Comparison of ENCODE assay signal across 8 cellular contexts in genomic region chr1:29235955-29236742, GRCh38. TPM values are rescaled to one million over a fixed set of nuclear protein-coding genes. Genes with fewer than 3 reads are reported as not detected.
DNase-seq lines count a peak whose midpoint lies in the region; ATAC-seq and TF ChIP-seq lines count a peak whose summit lies in the region.

PTPRU (plus strand) TSS chr1:29236522; CDS start chr1:29236645, 123 bp downstream.

- H3K4me3 ChIP-seq in GM08714 (ENCODE audit: low read length) (peak within 1 kb of the TSS; percentile 42), choroid plexus epithelial cell (ENCODE audit: low read depth, low read length) (peak within 1 kb of the TSS; percentile 60)

- intact Hi-C loops in activated CD4-positive, alpha-beta T cell treated with anti-CD3 and anti-CD28 coated beads for 36 hours (cut with DNase I, micrococcal nuclease), result loop anchor here (1.0 to 10.0 kb wide), 12 partner anchors 23 to 1829 kb away; partner anchors contain the start of gene PUM1 (in 1 of the 2)

- TF ChIP-seq CTCF in choroid plexus epithelial cell (conservative IDR thresholded peaks at IDR 0.05; ENCODE audit: low read depth, low read length), result peak; percentile 42

- peaks cover 15% of the 10 kb centered on the region for H3K4me1 Mint-ChIP-seq in activated CD4-positive, alpha-beta T cell treated with anti-CD3 and anti-CD28 coated beads for 36 hours

- H3K9me3 Mint-ChIP-seq in activated CD4-positive, alpha-beta T cell treated with anti-CD3 and anti-CD28 coated beads for 36 hours (ENCODE audit: low read depth), result no peaks in the 10 kb centered on the region

- peak within 1 kb of the TSS; percentile 63 for H3K4me3 Mint-ChIP-seq in activated CD4-positive, alpha-beta T cell treated with anti-CD3 and anti-CD28 coated beads for 36 hours

- H3K27ac Mint-ChIP-seq in activated CD4-positive, alpha-beta T cell treated with anti-CD3 and anti-CD28 coated beads for 36 hours, result no peak within 1 kb of the TSS

- no peaks in the 10 kb centered on the region for H3K36me3 Mint-ChIP-seq in activated CD4-positive, alpha-beta T cell treated with anti-CD3 and anti-CD28 coated beads for 36 hours (ENCODE audit: low read depth)

- H3K27me3 Mint-ChIP-seq in activated CD4-positive, alpha-beta T cell treated with anti-CD3 and anti-CD28 coated beads for 36 hours, result peaks cover 44% of the 10 kb centered on the region

- DNase-seq in NCI-H2171 treated with DMSO at 0.1 percent for 48 hours (lab: John Stamatoyannopoulos, UW) (peak; percentile 64), choroid plexus epithelial cell (ENCODE audit: low read depth) (peak; percentile 74), left kidney (ENCODE audit: low read depth, low spot score) (peak; percentile 88)
- peak; percentile 91 for DNase-seq in activated CD4-positive, alpha-beta T cell treated with anti-CD3 and anti-CD28 coated beads for 36 hours
- peak; percentile 78 for DNase-seq in stimulated activated CD4-positive, alpha-beta T cell treated with anti-CD3 and anti-CD28 coated beads, Interleukin-1b, Interleukin-23, amount 100 ng/mL, for 48 hours

- CTCF ChIA-PET in activated CD4-positive, alpha-beta T cell treated with anti-CD3 and anti-CD28 coated beads for 36 hours (lab: Charles Lee), result interaction anchor here (0.7 to 1.3 kb wide), 4 partner anchors 10 to 1479 kb away, joined by 3 read pairs; no protein-coding TSS in a partner anchor

- peak; percentile 74 for ATAC-seq in HG02759 (IDR thresholded peaks at IDR 0.05; ENCODE audit: unreplicated experiment)
- peak; percentile 85 for ATAC-seq in activated CD4-positive, alpha-beta T cell treated with anti-CD3 and anti-CD28 coated beads for 36 hours
- ATAC-seq in GM21528 (IDR thresholded peaks at IDR 0.05; ENCODE audit: low FRiP score, unreplicated experiment), result no peak

- POLR2A ChIA-PET in activated CD4-positive, alpha-beta T cell treated with anti-CD3 and anti-CD28 coated beads for 36 hours (lab: Charles Lee), result no interaction called here

RNA-seq across cellular contexts. Expression of gene PTPRU, which starts in this region (rescaled TPM):
- under 1 TPM; 0.37 to 0.89 TPM for total RNA-seq in activated CD4-positive, alpha-beta T cell treated with anti-CD3 and anti-CD28 coated beads for 36 hours

Comparison
In these comparisons a context has a peak if more than half of its experiments do, and no peak if none do; other contexts are left out.
1. Peak in DNase-seq and ATAC-seq in activated CD4-positive, alpha-beta T cell treated with anti-CD3 and anti-CD28 coated beads for 36 hours; RNA of the gene not detected or under 1 TPM.